8 cellular contexts compared by ENCODE assay signal in genomic region chr6:159168536-159169192, GRCh38. TPM values are rescaled to one million over a fixed set of nuclear protein-coding genes. Genes with fewer than 3 reads are reported as not detected.
DNase-seq lines count a peak whose midpoint lies in the region; ATAC-seq and TF ChIP-seq lines count a peak whose summit lies in the region.

No MANE protein-coding gene starts in this region.

- no peaks in the 10 kb centered on the region for H3K9me3 ChIP-seq in right atrium auricular region

- no peaks in the 10 kb centered on the region for H3K36me3 ChIP-seq in right atrium auricular region

- no peak for DNase-seq in activated T-cell treated with anti-CD3 and anti-CD28 coated beads, Interleukin-2, amount 50 U/mL, for 4 hours
- DNase-seq in activated T-cell treated with anti-CD3 and anti-CD28 coated beads for 4 hours (no peak), right atrium auricular region (ENCODE audit: low spot score) (no peak), sciatic nerve (ENCODE audit: low spot score) (peak; percentile 68)
- DNase-seq in activated CD4-positive, alpha-beta memory T cell treated with anti-CD3 and anti-CD28 coated beads, Interleukin-2, amount 10 ng/mL, durations not matched to agents 7 days and 5 days, result no peak

- peak overlapping the region; percentile 63 for H3K4me3 Mint-ChIP-seq in activated T-cell treated with anti-CD3 and anti-CD28 coated beads, Interleukin-2, amount 50 U/mL, for 4 hours
- peak overlapping the region; percentile 51 for H3K4me3 Mint-ChIP-seq in activated CD4-positive, alpha-beta memory T cell treated with anti-CD3 and anti-CD28 coated beads, Interleukin-2, amount 10 ng/mL, durations not matched to agents 7 days and 5 days

- peaks cover 0 to 29% of the 10 kb centered on the region in 2 donors for H3K4me1 ChIP-seq in right atrium auricular region

- POLR2A ChIA-PET in activated CD4-positive, alpha-beta memory T cell treated with anti-CD3 and anti-CD28 coated beads, Interleukin-2, amount 10 ng/mL, durations not matched to agents 7 days and 5 days (lab: Charles Lee), result no interaction called here

- intact Hi-C loops in sciatic nerve (cut with DNase I), result no loop called here

- H3K4me3 ChIP-seq in right atrium auricular region, result peak overlapping the region; percentile 19 to 46

- peaks cover 80% of the 10 kb centered on the region for H3K27me3 Mint-ChIP-seq in activated T-cell treated with anti-CD3 and anti-CD28 coated beads, Interleukin-2, amount 50 U/mL, for 4 hours (ENCODE audit: low read depth)
- peaks cover 83% of the 10 kb centered on the region for H3K27me3 Mint-ChIP-seq in activated CD4-positive, alpha-beta memory T cell treated with anti-CD3 and anti-CD28 coated beads, Interleukin-2, amount 10 ng/mL, durations not matched to agents 7 days and 5 days

- peak; percentile 17 to 27 for ATAC-seq in activated T-cell treated with anti-CD3 and anti-CD28 coated beads, Interleukin-2, amount 50 U/mL, for 4 hours
- peak; percentile 75 for ATAC-seq in sciatic nerve
- ATAC-seq in HG03159 (IDR thresholded peaks at IDR 0.05; ENCODE audit: unreplicated experiment), result no peak
- no peak for ATAC-seq in HG03521 (IDR thresholded peaks at IDR 0.05; ENCODE audit: unreplicated experiment)
- ATAC-seq in HG02840 (IDR thresholded peaks at IDR 0.05; ENCODE audit: low FRiP score, unreplicated experiment), result no peak

- peaks cover 0 to 5% of the 10 kb centered on the region in 2 donors for H3K27me3 ChIP-seq in right atrium auricular region

- peaks cover 15% of the 10 kb centered on the region for H3K4me1 Mint-ChIP-seq in activated T-cell treated with anti-CD3 and anti-CD28 coated beads, Interleukin-2, amount 50 U/mL, for 4 hours (ENCODE audit: low read depth)
- H3K4me1 Mint-ChIP-seq in activated CD4-positive, alpha-beta memory T cell treated with anti-CD3 and anti-CD28 coated beads, Interleukin-2, amount 10 ng/mL, durations not matched to agents 7 days and 5 days, result peaks cover 20% of the 10 kb centered on the region

- H3K27ac ChIP-seq in right atrium auricular region, result no peak overlapping the region

- no peak overlapping the region for H3K27ac Mint-ChIP-seq in activated CD4-positive, alpha-beta memory T cell treated with anti-CD3 and anti-CD28 coated beads, Interleukin-2, amount 10 ng/mL, durations not matched to agents 7 days and 5 days

- H3K9me3 Mint-ChIP-seq in activated T-cell treated with anti-CD3 and anti-CD28 coated beads, Interleukin-2, amount 50 U/mL, for 4 hours, result no peaks in the 10 kb centered on the region
- no peaks in the 10 kb centered on the region for H3K9me3 Mint-ChIP-seq in activated CD4-positive, alpha-beta memory T cell treated with anti-CD3 and anti-CD28 coated beads, Interleukin-2, amount 10 ng/mL, durations not matched to agents 7 days and 5 days

- CTCF ChIA-PET in activated CD4-positive, alpha-beta memory T cell treated with anti-CD3 and anti-CD28 coated beads, Interleukin-2, amount 10 ng/mL, durations not matched to agents 7 days and 5 days (lab: Charles Lee), result interaction anchor here (0.6 to 1.8 kb wide), 3 partner anchors 24 to 1082 kb away, joined by 3 to 8 read pairs (median 3); no protein-coding TSS in a partner anchor

- no peaks in the 10 kb centered on the region for H3K36me3 Mint-ChIP-seq in activated T-cell treated with anti-CD3 and anti-CD28 coated beads, Interleukin-2, amount 50 U/mL, for 4 hours (ENCODE audit: insufficient read depth)
- H3K36me3 Mint-ChIP-seq in activated CD4-positive, alpha-beta memory T cell treated with anti-CD3 and anti-CD28 coated beads, Interleukin-2, amount 10 ng/mL, durations not matched to agents 7 days and 5 days (ENCODE audit: low read depth), result no peaks in the 10 kb centered on the region

- peak in 1 of 2 donors; percentile 45 for TF ChIP-seq CTCF in right atrium auricular region (IDR thresholded peaks at IDR 0.05)

RNA-seq across cellular contexts. Expression of gene FNDC1, which starts 0.5 kb away (rescaled TPM):
- under 1 TPM in 1 of 3 donors, not detected in 2; 0.03 TPM for total RNA-seq in activated T-cell treated with anti-CD3 and anti-CD28 coated beads, Interleukin-2, amount 50 U/mL, for 4 hours
- not detected for total RNA-seq in activated CD4-positive, alpha-beta memory T cell treated with anti-CD3 and anti-CD28 coated beads, Interleukin-2, amount 10 ng/mL, durations not matched to agents 7 days and 5 days
- 1 to 10 TPM in 1 of 2 donors, under 1 TPM in 1; 0.16 to 1.8 TPM for total RNA-seq in right atrium auricular region
- 13.7 TPM for total RNA-seq in sciatic nerve

Comparison
In these comparisons a context has a peak if more than half of its experiments do, and no peak if none do; other contexts are left out.
1. ATAC-seq: peak in activated T-cell treated with anti-CD3 and anti-CD28 coated beads, Interleukin-2, amount 50 U/mL, for 4 hours (2 of 2) and sciatic nerve (single experiment); none in HG03159 (single experiment), HG03521 (single experiment) and HG02840 (single experiment).